In genomic region chr1:233389867-233390266, GRCh38 we compare ENCODE assay signal across 19 cellular contexts.
DNase-seq lines count a peak whose midpoint lies in the region; ATAC-seq and TF ChIP-seq lines count a peak whose summit lies in the region.
"Had no signal": no experiment of that assay in that cellular context is flagged by ENCODE, and none has a peak within 500 bp of the region (broad histone marks: within the 10 kb centered on the region; RNA-seq: fewer than 3 reads in every experiment).

No MANE protein-coding gene starts in this region.

- peaks cover 6% of the 10 kb centered on the region for H3K4me1 Mint-ChIP-seq in MCF 10A (ENCODE audit: insufficient read depth, unreplicated experiment)
- H3K4me1 Mint-ChIP-seq in activated T-helper 17 cell treated with anti-CD3 and anti-CD28 coated beads, Interleukin-2, amount 50 U/mL, for 72 hours = no peaks in the 10 kb centered on the region
- H3K4me1 Mint-ChIP-seq in endodermal cell = peaks cover 10% of the 10 kb centered on the region
- H3K4me1 Mint-ChIP-seq: IgD-negative memory B cell had no signal

- no peaks in the 10 kb centered on the region for H3K36me3 Mint-ChIP-seq in MCF 10A (ENCODE audit: insufficient read depth, unreplicated experiment)
- no peaks in the 10 kb centered on the region for H3K36me3 Mint-ChIP-seq in activated T-helper 17 cell treated with anti-CD3 and anti-CD28 coated beads, Interleukin-2, amount 50 U/mL, for 72 hours (ENCODE audit: low read depth)
- H3K36me3 Mint-ChIP-seq in endodermal cell (ENCODE audit: low read depth) = no peaks in the 10 kb centered on the region
- H3K36me3 Mint-ChIP-seq: IgD-negative memory B cell had no signal

- no peaks in the 10 kb centered on the region for H3K27me3 Mint-ChIP-seq in MCF 10A (ENCODE audit: insufficient read depth, unreplicated experiment)
- peaks cover 22% of the 10 kb centered on the region for H3K27me3 Mint-ChIP-seq in activated T-helper 17 cell treated with anti-CD3 and anti-CD28 coated beads, Interleukin-2, amount 50 U/mL, for 72 hours
- no peaks in the 10 kb centered on the region for H3K27me3 Mint-ChIP-seq in endodermal cell (ENCODE audit: insufficient read depth)

- H3K9ac ChIP-seq in endodermal cell (ENCODE audit: extremely low read depth, low read length, poor library complexity, severe bottlenecking) = no peak overlapping the region
- H3K9ac ChIP-seq: GM23248 had no signal

- peak; percentile 30 for DNase-seq in MCF 10A (ENCODE audit: unreplicated experiment)
- DNase-seq in breast epithelium (ENCODE audit: low spot score in 2 of 2) = no peak
- peak; percentile 29 for DNase-seq in NCI-H524 treated with DMSO at 0.1 percent for 48 hours (lab: John Stamatoyannopoulos, UW)
- DNase-seq in choroid plexus epithelial cell (ENCODE audit: low read depth) = peak; percentile 4
- DNase-seq in endodermal cell = no peak
- DNase-seq: Caco-2; CD4-positive, alpha-beta T cell; DMS53; EL; Kasumi-1; NCI-H1092 treated with DMSO at 0.1 percent for 48 hours; NCI-H187 had no signal

- no peak for TF ChIP-seq CTCF in MCF 10A (IDR thresholded peaks at IDR 0.05; ENCODE audit: unreplicated experiment)
- no peak for TF ChIP-seq CTCF in breast epithelium (IDR thresholded peaks at IDR 0.05)
- no peak for TF ChIP-seq CTCF in choroid plexus epithelial cell (conservative IDR thresholded peaks at IDR 0.05; ENCODE audit: low read depth, low read length)
- no peak for TF ChIP-seq CTCF in endodermal cell (conservative IDR thresholded peaks at IDR 0.05)

- CTCF ChIA-PET in MCF 10A (lab: Yijun Ruan, JAX) = interaction anchor here (0.7 to 5.2 kb wide), 12 partner anchors 16 to 920 kb away, joined by 3 to 74 read pairs (median 4); no protein-coding TSS in a partner anchor

- H3K4me1 ChIP-seq in breast epithelium (no peaks in the 10 kb centered on the region), endodermal cell (ENCODE audit: control insufficient read depth, insufficient read depth, low read length) (no peaks in the 10 kb centered on the region)
- H3K4me1 ChIP-seq: HAP-1 had no signal

- H3K27ac ChIP-seq in breast epithelium (no peak overlapping the region), endodermal cell (ENCODE audit: low read depth, low read length) (no peak overlapping the region)
- H3K27ac ChIP-seq: A549, GM23248 had no signal

- no peaks in the 10 kb centered on the region for H3K9me3 Mint-ChIP-seq in MCF 10A (ENCODE audit: unreplicated experiment)
- H3K9me3 Mint-ChIP-seq in activated T-helper 17 cell treated with anti-CD3 and anti-CD28 coated beads, Interleukin-2, amount 50 U/mL, for 72 hours = no peaks in the 10 kb centered on the region
- peaks cover 4% of the 10 kb centered on the region for H3K9me3 Mint-ChIP-seq in endodermal cell
- H3K9me3 Mint-ChIP-seq: CD4-positive, alpha-beta T cell; IgD-negative memory B cell had no signal

- no peaks in the 10 kb centered on the region for H3K9me3 ChIP-seq in breast epithelium
- H3K9me3 ChIP-seq in endodermal cell (ENCODE audit: control insufficient read depth, low read length) = no peaks in the 10 kb centered on the region
- H3K9me3 ChIP-seq: Caco-2, HAP-1 had no signal

- TF ChIP-seq POLR2A in breast epithelium (IDR thresholded peaks at IDR 0.05) = no peak

- H3K4me3 Mint-ChIP-seq in MCF 10A (ENCODE audit: unreplicated experiment) = no peak overlapping the region
- no peak overlapping the region for H3K4me3 Mint-ChIP-seq in activated T-helper 17 cell treated with anti-CD3 and anti-CD28 coated beads, Interleukin-2, amount 50 U/mL, for 72 hours
- no peak overlapping the region for H3K4me3 Mint-ChIP-seq in endodermal cell
- H3K4me3 Mint-ChIP-seq: CD4-positive, alpha-beta T cell; IgD-negative memory B cell had no signal

- H3K36me3 ChIP-seq in breast epithelium = no peaks in the 10 kb centered on the region
- no peaks in the 10 kb centered on the region for H3K36me3 ChIP-seq in endodermal cell (ENCODE audit: control insufficient read depth, insufficient read depth, low read length)
- H3K36me3 ChIP-seq: HAP-1 had no signal

- BruUV-seq in MCF 10A (replicated peaks; lab: Mats Ljungman, UMichigan) = no TSS peak

- no peak overlapping the region for H3K27ac Mint-ChIP-seq in MCF 10A (ENCODE audit: low read depth, unreplicated experiment)
- H3K27ac Mint-ChIP-seq in activated T-helper 17 cell treated with anti-CD3 and anti-CD28 coated beads, Interleukin-2, amount 50 U/mL, for 72 hours = no peak overlapping the region
- no peak overlapping the region for H3K27ac Mint-ChIP-seq in endodermal cell
- H3K27ac Mint-ChIP-seq: CD4-positive, alpha-beta T cell; IgD-negative memory B cell had no signal

- no peak overlapping the region for H3K4me3 ChIP-seq in breast epithelium
- H3K4me3 ChIP-seq in choroid plexus epithelial cell (ENCODE audit: low read depth, low read length) = no peak overlapping the region
- no peak overlapping the region for H3K4me3 ChIP-seq in endodermal cell (ENCODE audit: low read length)
- H3K4me3 ChIP-seq: A549, GM23248, HAP-1 had no signal

- H3K27me3 ChIP-seq in breast epithelium (peaks cover 0 to 3% of the 10 kb centered on the region in 2 donors), endodermal cell (ENCODE audit: control insufficient read depth, insufficient read depth, low read length, poor library complexity, severe bottlenecking) (no peaks in the 10 kb centered on the region)

- POLR2A ChIA-PET in MCF 10A (lab: Yijun Ruan, JAX) = interaction anchor here (0.7 to 1.1 kb wide), 2 partner anchors 9 to 94 kb away, joined by 3 read pairs; no protein-coding TSS in a partner anchor

- intact Hi-C loops in MCF 10A (cut with micrococcal nuclease) = loop anchor here (10.0 kb wide), 1 partner anchor 935 kb away; no protein-coding TSS in a partner anchor
- intact Hi-C loops in breast epithelium (cut with DNase I; ENCODE audit: low total_unique reads) = no loop called here

- ATAC-seq in activated T-helper 17 cell treated with anti-CD3 and anti-CD28 coated beads, Interleukin-2, amount 50 U/mL, for 72 hours (replicated peaks) = no peak
- no peak for ATAC-seq in HG03159 (IDR thresholded peaks at IDR 0.05; ENCODE audit: unreplicated experiment)
- ATAC-seq: A549, Right ventricle myocardium inferior had no signal

Comparison
In these comparisons a context has a peak if more than half of its experiments do, and no peak if none do; other contexts are left out.
1. DNase-seq: peak in MCF 10A (single experiment), NCI-H524 treated with DMSO at 0.1 percent for 48 hours (single experiment) and choroid plexus epithelial cell (single experiment); none in breast epithelium (0 of 2) and endodermal cell (single experiment).